Comparison of ENCODE assay signal across 23 cellular contexts in the genomic region with DNA sequence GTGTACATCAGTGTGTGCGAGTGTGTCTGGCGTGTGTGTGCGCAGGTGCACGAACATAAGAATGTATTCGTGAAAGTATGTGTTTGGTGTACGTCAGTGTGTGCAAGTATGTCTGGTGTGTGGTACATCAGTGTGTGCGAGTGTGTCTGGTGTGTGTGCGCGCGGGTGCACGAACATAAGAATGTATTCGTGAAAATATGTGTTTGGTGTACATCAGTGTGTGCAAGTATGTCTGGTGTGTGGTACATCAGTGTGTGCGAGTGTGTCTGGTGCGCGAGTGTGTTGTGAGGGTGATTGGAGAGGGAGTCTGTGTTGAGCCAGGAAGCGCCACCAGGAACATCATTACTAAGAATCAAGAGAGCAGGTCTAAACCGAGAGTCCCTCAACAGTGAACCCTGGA.
DNase-seq lines count a peak whose midpoint lies in the region; ATAC-seq, FAIRE-seq and TF ChIP-seq lines count a peak whose summit lies in the region.
"Had no signal": no experiment of that assay in that cellular context is flagged by ENCODE, and none has a peak within 500 bp of the region (broad histone marks: within the 10 kb centered on the region; RNA-seq: fewer than 3 reads in every experiment).

No MANE protein-coding gene starts in this region.

- no peaks in the 10 kb centered on the region for H3K9me3 Mint-ChIP-seq in nephron progenitor cell

- H3K4me1 ChIP-seq in right atrium auricular region (no peaks in the 10 kb centered on the region), vagina (peaks cover 3% of the 10 kb centered on the region)
- H3K4me1 ChIP-seq: Caco-2, Peyer's patch had no signal

- no peak for FAIRE-seq in bronchial epithelial cell (lab: Jason Lieb, UNC)

- TF ChIP-seq POLR2A in vagina (IDR thresholded peaks at IDR 0.05) (no peak), GM18505 (IDR thresholded peaks at IDR 0.05; ENCODE audit: borderline replicate concordance, extremely low read depth, insufficient read depth, insufficient read length) (no peak)

- H3K27me3 Mint-ChIP-seq in nephron progenitor cell (ENCODE audit: low read depth, poor library complexity): peaks cover 25% of the 10 kb centered on the region

- no peak overlapping the region for H3K4me3 ChIP-seq in right atrium auricular region
- no peak overlapping the region for H3K4me3 ChIP-seq in bronchial epithelial cell (ENCODE audit: low read depth, low read length)
- H3K4me3 ChIP-seq in vagina: no peak overlapping the region
- H3K4me3 ChIP-seq: MG63, Peyer's patch had no signal

- peak overlapping the region; percentile 26 for H3K27ac Mint-ChIP-seq in nephron progenitor cell

- H3K36me3 ChIP-seq in right atrium auricular region (no peaks in the 10 kb centered on the region), bronchial epithelial cell (ENCODE audit: control insufficient read depth, insufficient read depth, low read length) (no peaks in the 10 kb centered on the region), vagina (no peaks in the 10 kb centered on the region)
- H3K36me3 ChIP-seq: MG63, Peyer's patch had no signal

- no peaks in the 10 kb centered on the region for H3K36me3 Mint-ChIP-seq in nephron progenitor cell (ENCODE audit: low read depth)
- H3K36me3 Mint-ChIP-seq: CD14-positive monocyte had no signal

- no peak for ATAC-seq in Right ventricle myocardium superior (ENCODE audit: poor library complexity)
- ATAC-seq in GM21526 (IDR thresholded peaks at IDR 0.05; ENCODE audit: low FRiP score, unreplicated experiment): no peak
- no peak for ATAC-seq in HG03439 (IDR thresholded peaks at IDR 0.05; ENCODE audit: unreplicated experiment)
- ATAC-seq in GM18505 (IDR thresholded peaks at IDR 0.05; ENCODE audit: unreplicated experiment): no peak
- ATAC-seq: SK-N-SH treated with all-trans-retinoic acid at 6 μM for 48 hours had no signal

- no peak overlapping the region for H3K4me3 Mint-ChIP-seq in nephron progenitor cell
- H3K4me3 Mint-ChIP-seq: CD14-positive monocyte had no signal

- H3K27ac ChIP-seq in right atrium auricular region (no peak overlapping the region), vagina (no peak overlapping the region)
- H3K27ac ChIP-seq: KMS-11, Peyer's patch had no signal

- H3K9me3 ChIP-seq in right atrium auricular region (no peaks in the 10 kb centered on the region), vagina (no peaks in the 10 kb centered on the region)
- H3K9me3 ChIP-seq: Caco-2, MG63, Peyer's patch had no signal

- H3K27me3 ChIP-seq in right atrium auricular region (no peaks in the 10 kb centered on the region), bronchial epithelial cell (ENCODE audit: control insufficient read depth, insufficient read depth, low read length) (peaks cover 2% of the 10 kb centered on the region), vagina (no peaks in the 10 kb centered on the region)
- H3K27me3 ChIP-seq: MG63, Peyer's patch had no signal

- TF ChIP-seq CTCF in right atrium auricular region (IDR thresholded peaks at IDR 0.05) (no peak), bronchial epithelial cell (IDR thresholded peaks at IDR 0.05; ENCODE audit: insufficient read depth, low read length, severe bottlenecking) (no peak), nephron progenitor cell (IDR thresholded peaks at IDR 0.05) (no peak), vagina (IDR thresholded peaks at IDR 0.05) (no peak)

- H3K4me1 Mint-ChIP-seq in nephron progenitor cell: peaks cover 47% of the 10 kb centered on the region

- DNase-seq in right atrium auricular region (ENCODE audit: low spot score) (peak; percentile 28), Right ventricle myocardium superior (no peak), bronchial epithelial cell (ENCODE audit: low read depth) (peak; percentile 3), nephron progenitor cell (no peak), vagina (ENCODE audit: extremely low spot score in 2 of 2) (peak; percentile 78 to 87)
- DNase-seq: ACHN, AML-193, Caco-2, DMS153, EL, H7, MG63, NCI-H1092 treated with DMSO at 0.1 percent for 48 hours, NCI-H2227 treated with DMSO at 0.1 percent for 48 hours, NCI-H524, SHP77 had no signal

- intact Hi-C loops in Right ventricle myocardium superior (cut with DNase I) (no loop called here), vagina (cut with DNase I) (no loop called here)

Comparison
In these comparisons a context has a peak if more than half of its experiments do, and no peak if none do; other contexts are left out.
1. DNase-seq: peak in right atrium auricular region (single experiment), bronchial epithelial cell (single experiment) and vagina (2 of 2); none in Right ventricle myocardium superior (single experiment) and nephron progenitor cell (single experiment).